Comparison of ENCODE assay signal across 11 cellular contexts in genomic region chr3:193830791-193831191, GRCh38.
DNase-seq lines count a peak whose midpoint lies in the region; ATAC-seq and TF ChIP-seq lines count a peak whose summit lies in the region.
"Had no signal": no experiment of that assay in that cellular context is flagged by ENCODE, and none has a peak within 500 bp of the region (broad histone marks: within the 10 kb centered on the region; RNA-seq: fewer than 3 reads in every experiment).

No MANE protein-coding gene starts in this region.

- H3K4me1 ChIP-seq in parathyroid adenoma = peaks cover 76% of the 10 kb centered on the region
- peaks cover 0 to 10% (median 6%) of the 10 kb centered on the region in 4 donors for H3K4me1 ChIP-seq in upper lobe of left lung

- no peaks in the 10 kb centered on the region for H3K4me1 Mint-ChIP-seq in T-helper 2 cell treated with Interferon-gamma antibody and Interleukin-4, amounts not matched to agents 5 μg/mL and 100 μg/mL, for 36 hours (ENCODE audit: low read depth)
- H3K4me1 Mint-ChIP-seq: activated naive CD4-positive, alpha-beta T cell treated with anti-CD3 and anti-CD28 coated beads, Interleukin-2, amount 50 U/mL, for 24 hours had no signal

- H3K27me3 ChIP-seq in parathyroid adenoma (ENCODE audit: control insufficient read depth, insufficient read depth, low read length) (no peaks in the 10 kb centered on the region), upper lobe of left lung (no peaks in the 10 kb centered on the region)

- H3K4me2 ChIP-seq in parathyroid adenoma (ENCODE audit: low read length) = no peak overlapping the region

- no peak for ATAC-seq in upper lobe of left lung (ENCODE audit: low FRiP score in 2 of 2)
- ATAC-seq in HG03135 (IDR thresholded peaks at IDR 0.05; ENCODE audit: unreplicated experiment) = no peak

- no peak for TF ChIP-seq POLR2A in upper lobe of left lung (IDR thresholded peaks at IDR 0.05)

- peak overlapping the region; percentile 10; the same call in 1 of the 2 replicates for H3K27ac ChIP-seq in VCaP
- peak overlapping the region; percentile 53 for H3K27ac ChIP-seq in parathyroid adenoma
- H3K27ac ChIP-seq in upper lobe of left lung = no peak overlapping the region

- H3K27ac Mint-ChIP-seq in T-helper 2 cell treated with Interferon-gamma antibody and Interleukin-4, amounts not matched to agents 5 μg/mL and 100 μg/mL, for 36 hours = no peak overlapping the region
- H3K27ac Mint-ChIP-seq: activated naive CD4-positive, alpha-beta T cell treated with anti-CD3 and anti-CD28 coated beads, Interleukin-2, amount 50 U/mL, for 24 hours had no signal

- TF ChIP-seq CTCF in VCaP (conservative IDR thresholded peaks at IDR 0.05) (no peak), parathyroid adenoma (IDR thresholded peaks at IDR 0.05) (no peak), upper lobe of left lung (IDR thresholded peaks at IDR 0.05) (no peak)

- H3K9me3 Mint-ChIP-seq in T-helper 2 cell treated with Interferon-gamma antibody and Interleukin-4, amounts not matched to agents 5 μg/mL and 100 μg/mL, for 36 hours = no peaks in the 10 kb centered on the region
- H3K9me3 Mint-ChIP-seq: activated naive CD4-positive, alpha-beta T cell treated with anti-CD3 and anti-CD28 coated beads, Interleukin-2, amount 50 U/mL, for 24 hours had no signal

- no peak overlapping the region for H3K4me3 ChIP-seq in parathyroid adenoma (ENCODE audit: low read depth, low read length)
- H3K4me3 ChIP-seq in upper lobe of left lung = no peak overlapping the region

- H3K27me3 Mint-ChIP-seq in T-helper 2 cell treated with Interferon-gamma antibody and Interleukin-4, amounts not matched to agents 5 μg/mL and 100 μg/mL, for 36 hours (ENCODE audit: low read depth) = peaks cover 13% of the 10 kb centered on the region
- H3K27me3 Mint-ChIP-seq: activated naive CD4-positive, alpha-beta T cell treated with anti-CD3 and anti-CD28 coated beads, Interleukin-2, amount 50 U/mL, for 24 hours had no signal

- peak; percentile 99 for DNase-seq in DMS79 (lab: John Stamatoyannopoulos, UW)
- peak; percentile 98 for DNase-seq in NCI-H2107 (lab: John Stamatoyannopoulos, UW)
- DNase-seq in OCI-M1 (lab: John Stamatoyannopoulos, UW) = no peak
- DNase-seq in T-helper 2 cell treated with Interferon-gamma antibody and Interleukin-4, amounts not matched to agents 5 μg/mL and 100 μg/mL, for 36 hours (ENCODE audit: low spot score) = no peak
- DNase-seq in upper lobe of left lung = no peak
- DNase-seq: activated CD4-positive, alpha-beta T cell treated with anti-CD3 and anti-CD28 coated beads, Interleukin-2, amount 50 U/mL, for 4 hours; NCI-H524 treated with DMSO at 0.1 percent for 48 hours had no signal

- H3K36me3 ChIP-seq in parathyroid adenoma (ENCODE audit: control insufficient read depth, insufficient read depth, low read length) (no peaks in the 10 kb centered on the region), upper lobe of left lung (no peaks in the 10 kb centered on the region)

- no peak overlapping the region for H3K4me3 Mint-ChIP-seq in T-helper 2 cell treated with Interferon-gamma antibody and Interleukin-4, amounts not matched to agents 5 μg/mL and 100 μg/mL, for 36 hours
- H3K4me3 Mint-ChIP-seq: activated naive CD4-positive, alpha-beta T cell treated with anti-CD3 and anti-CD28 coated beads, Interleukin-2, amount 50 U/mL, for 24 hours had no signal

- TF ChIP-seq EP300 in upper lobe of left lung (IDR thresholded peaks at IDR 0.05) = no peak

- 97% methylated on average over 8 of the region's 8 CpGs for WGBS in upper lobe of left lung, 2 donors

- no peaks in the 10 kb centered on the region for H3K79me2 ChIP-seq in parathyroid adenoma

- H3K36me3 Mint-ChIP-seq in T-helper 2 cell treated with Interferon-gamma antibody and Interleukin-4, amounts not matched to agents 5 μg/mL and 100 μg/mL, for 36 hours (ENCODE audit: low read depth) = no peaks in the 10 kb centered on the region
- H3K36me3 Mint-ChIP-seq: activated naive CD4-positive, alpha-beta T cell treated with anti-CD3 and anti-CD28 coated beads, Interleukin-2, amount 50 U/mL, for 24 hours had no signal

- H2AFZ ChIP-seq in parathyroid adenoma = no peak overlapping the region

- H3K9ac ChIP-seq in parathyroid adenoma = no peak overlapping the region

- H3K9me3 ChIP-seq in parathyroid adenoma (ENCODE audit: control insufficient read depth, low read length) (no peaks in the 10 kb centered on the region), upper lobe of left lung (no peaks in the 10 kb centered on the region)

Comparison
In these comparisons a context has a peak if more than half of its experiments do, and no peak if none do; other contexts are left out.
1. DNase-seq: peak in DMS79 (single experiment) and NCI-H2107 (single experiment); none in OCI-M1 (single experiment), T-helper 2 cell treated with Interferon-gamma antibody and Interleukin-4, amounts not matched to agents 5 μg/mL and 100 μg/mL, for 36 hours (single experiment) and upper lobe of left lung (0 of 2).
2. H3K27ac ChIP-seq: peak in VCaP (single experiment) and parathyroid adenoma (single experiment); none in upper lobe of left lung (0 of 4).